Comparison of ENCODE assay signal across 14 cellular contexts in genomic region chr10:27540672-27541071, GRCh38.
"Had no signal": no experiment of that assay in that cellular context is flagged by ENCODE, and none has a peak within 500 bp of the region (broad histone marks: within the 10 kb centered on the region; RNA-seq: fewer than 3 reads in every experiment).

No MANE protein-coding gene starts in this region.

- H3K9me3 Mint-ChIP-seq: activated CD4-positive, alpha-beta memory T cell treated with anti-CD3 and anti-CD28 coated beads, Interleukin-2, amount 10 ng/mL, durations not matched to agents 7 days and 5 days; activated naive CD4-positive, alpha-beta T cell treated with anti-CD3 and anti-CD28 coated beads, Interleukin-2, amount 50 U/mL, for 72 hours; activated T-cell treated with anti-CD3 and anti-CD28 coated beads, Interleukin-2, amount 50 U/mL, for 4 hours; neural crest cell had no signal

- H3K27ac ChIP-seq: cardiac muscle cell, dorsolateral prefrontal cortex, gastroesophageal sphincter, heart right ventricle, upper lobe of right lung had no signal

- H3K4me1 ChIP-seq: gastroesophageal sphincter, upper lobe of right lung had no signal

- ATAC-seq: activated naive CD4-positive, alpha-beta T cell treated with anti-CD3 and anti-CD28 coated beads, Interleukin-2, amount 50 U/mL, for 72 hours; activated T-cell treated with anti-CD3 and anti-CD28 coated beads, Interleukin-2, amount 50 U/mL, for 4 hours; gastroesophageal sphincter; heart right ventricle; upper lobe of right lung had no signal

- H3K27me3 Mint-ChIP-seq: activated CD4-positive, alpha-beta memory T cell treated with anti-CD3 and anti-CD28 coated beads, Interleukin-2, amount 10 ng/mL, durations not matched to agents 7 days and 5 days had no signal

- H3K9me3 ChIP-seq: gastroesophageal sphincter, heart right ventricle, upper lobe of right lung had no signal

- H3K27me3 ChIP-seq: cardiac muscle cell, dorsolateral prefrontal cortex, gastroesophageal sphincter, heart right ventricle, upper lobe of right lung had no signal

- H3K4me3 ChIP-seq: cardiac muscle cell, dorsolateral prefrontal cortex, gastroesophageal sphincter, heart right ventricle, upper lobe of right lung had no signal

- H3K27ac Mint-ChIP-seq: activated naive CD4-positive, alpha-beta T cell treated with anti-CD3 and anti-CD28 coated beads, Interleukin-2, amount 50 U/mL, for 72 hours had no signal

- H3K4me3 Mint-ChIP-seq: activated CD4-positive, alpha-beta memory T cell treated with anti-CD3 and anti-CD28 coated beads, Interleukin-2, amount 10 ng/mL, durations not matched to agents 7 days and 5 days; activated T-cell treated with anti-CD3 and anti-CD28 coated beads, Interleukin-2, amount 50 U/mL, for 4 hours; neural crest cell had no signal

- DNase-seq: activated CD4-positive, alpha-beta memory T cell treated with anti-CD3 and anti-CD28 coated beads, Interleukin-2, amount 10 ng/mL, durations not matched to agents 7 days and 5 days; activated CD4-positive, alpha-beta T cell treated with anti-CD3 and anti-CD28 coated beads for 48 hours; activated CD4-positive, CD25-positive, alpha-beta regulatory T cell; activated effector memory CD4-positive, alpha-beta T cell treated with anti-CD3 and anti-CD28 coated beads, Interleukin-2, amount 50 U/mL, for 16 hours; activated T-cell treated with anti-CD3 and anti-CD28 coated beads, Interleukin-2, amount 50 U/mL, for 4 hours; dorsolateral prefrontal cortex; heart right ventricle; retina; upper lobe of right lung had no signal

- FAIRE-seq: colon had no signal
